Comparison of ENCODE assay signal across 37 cellular contexts in the genomic region with DNA sequence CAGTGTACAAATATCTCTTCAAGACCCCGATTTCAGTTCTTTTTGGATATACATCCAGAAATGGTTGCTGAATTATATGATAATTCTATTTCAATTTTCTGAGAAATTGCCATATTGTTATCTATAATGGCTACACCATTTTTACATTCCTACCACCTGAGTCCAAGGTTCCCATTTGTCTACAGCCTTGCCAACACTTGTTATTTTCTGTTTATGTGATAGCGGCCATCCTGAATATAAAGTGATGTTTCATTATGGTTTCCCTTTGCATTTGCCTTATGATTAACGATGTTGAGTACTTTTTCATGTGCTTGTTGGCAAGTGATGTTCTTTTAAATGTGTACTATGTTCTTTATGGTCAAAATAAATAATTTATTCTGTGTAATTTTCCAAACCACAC. TPM values are rescaled to one million over a fixed set of nuclear protein-coding genes. Genes with fewer than 3 reads are reported as not detected.
"Had no signal": no experiment of that assay in that cellular context is flagged by ENCODE, and none has a peak within 500 bp of the region (broad histone marks: within the 10 kb centered on the region; RNA-seq: fewer than 3 reads in every experiment).

No MANE protein-coding gene starts in this region.

- H3K27me3 ChIP-seq: MG63 had no signal

- DNase-seq: Karpas-422, Kasumi-1, MG63, MM.1S, NCI-H1048, NCI-H1092, NCI-H1092 treated with DMSO at 0.1 percent for 48 hours, NCI-H1105, NCI-H1105 treated with DMSO at 0.1 percent for 48 hours, NCI-H1417, NCI-H1417 treated with DMSO at 0.1 percent for 48 hours, NCI-H1436, NCI-H1436 treated with DMSO at 0.1 percent for 48 hours, NCI-H146, NCI-H1694, NCI-H1694 treated with DMSO at 0.1 percent for 48 hours, NCI-H187, NCI-H187 treated with DMSO at 0.1 percent for 48 hours, NCI-H1930, NCI-H2029, NCI-H2029 treated with DMSO at 0.1 percent for 48 hours, NCI-H2081, NCI-H2081 treated with DMSO at 0.1 percent for 48 hours, NCI-H2107, NCI-H2171, NCI-H2171 treated with DMSO at 0.1 percent for 48 hours, NCI-H2227 treated with DMSO at 0.1 percent for 48 hours, NCI-H226, NCI-H345, NCI-H446, NCI-H446 treated with DMSO at 0.1 percent for 48 hours, NCI-H510A, NCI-H510A treated with DMSO at 0.1 percent for 48 hours, NCI-H524 had no signal

- H3K4me3 ChIP-seq: MG63 had no signal

- H3K36me3 ChIP-seq: MG63 had no signal

RNA-seq across cellular contexts. Expression of a gene that starts 8.5 kb away (rescaled TPM):
- total RNA-seq: LHCN-M2, M059J, MCF 10A had no signal
